In the genomic region with DNA sequence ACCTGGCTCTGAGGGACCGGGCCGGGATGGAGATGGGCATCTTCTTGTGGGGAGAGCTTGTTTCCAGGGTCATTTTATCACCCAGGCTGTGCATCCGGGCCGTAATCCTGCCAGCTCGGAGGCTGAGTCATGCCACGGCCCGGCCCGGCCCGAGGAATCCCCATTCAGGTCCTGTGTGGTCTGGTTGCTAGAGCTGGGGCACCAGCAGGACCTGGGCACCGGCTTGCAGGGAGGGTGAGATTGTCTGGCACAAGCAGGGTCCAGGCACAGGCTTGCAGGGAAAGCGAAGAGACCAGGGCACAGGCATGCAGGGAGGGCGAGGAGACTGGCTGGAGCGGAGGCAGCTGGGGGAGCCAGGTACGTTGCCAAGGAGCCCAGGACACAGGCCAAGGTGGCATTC, we compare ENCODE assay signal across 9 cellular contexts.
DNase-seq lines count a peak whose midpoint lies in the region; ATAC-seq, FAIRE-seq and TF ChIP-seq lines count a peak whose summit lies in the region.
"Had no signal": no experiment of that assay in that cellular context is flagged by ENCODE, and none has a peak within 500 bp of the region (broad histone marks: within the 10 kb centered on the region; RNA-seq: fewer than 3 reads in every experiment).

No MANE protein-coding gene starts in this region.

- H2AK5ac ChIP-seq in IMR-90 (ENCODE audit: low read depth, low read length): no peak overlapping the region; the same call in 1 of the 2 replicates

- H4K20me1 ChIP-seq in IMR-90 (ENCODE audit: insufficient read depth, low read length): peaks cover 25% of the 10 kb centered on the region

- H3K27ac ChIP-seq in IMR-90 (ENCODE audit: insufficient read depth, low read length) (no peak overlapping the region), layer of hippocampus (ENCODE audit: low read depth, low read length) (peak overlapping the region; percentile 93), tibial nerve (peak overlapping the region; percentile 85 to 96 (median 90))

- no peak overlapping the region for H3K18ac ChIP-seq in IMR-90 (ENCODE audit: low read depth, low read length)

- H2BK5ac ChIP-seq in IMR-90 (ENCODE audit: low read depth, low read length, poor library complexity, severe bottlenecking): no peak overlapping the region

- H3K56ac ChIP-seq in IMR-90 (ENCODE audit: extremely low read depth, insufficient read depth, low read length): no peak overlapping the region

- POLR2A ChIA-PET in IMR-90 (lab: Charles Lee; ENCODE audit: unreplicated experiment): no interaction called here

- H3K27me3 ChIP-seq in IMR-90 (ENCODE audit: control insufficient read depth, insufficient read depth, low read length) (no peaks in the 10 kb centered on the region), bronchial epithelial cell (ENCODE audit: control insufficient read depth, insufficient read depth, low read length) (no peaks in the 10 kb centered on the region), layer of hippocampus (ENCODE audit: control insufficient read depth, insufficient read depth, low read length) (no peaks in the 10 kb centered on the region), tibial nerve (no peaks in the 10 kb centered on the region)

- no peak for FAIRE-seq in bronchial epithelial cell (lab: Jason Lieb, UNC)

- dilution Hi-C loops in IMR-90 (cut with HindIII; ENCODE audit: low sequenced_read_pairs, unreplicated experiment): no loop called here

- no peak for TF ChIP-seq POLR2A in IMR-90 (IDR thresholded peaks at IDR 0.05; ENCODE audit: low read depth, low read length)
- TF ChIP-seq POLR2A in tibial nerve (IDR thresholded peaks at IDR 0.05): no peak
- no peak for TF ChIP-seq POLR2A in GM18505 (IDR thresholded peaks at IDR 0.05; ENCODE audit: borderline replicate concordance, extremely low read depth, insufficient read depth, insufficient read length)

- H3K4ac ChIP-seq in IMR-90 (ENCODE audit: low read depth, low read length): no peak overlapping the region; the same call in 1 of the 2 replicates

- no peak overlapping the region for H3K4me2 ChIP-seq in IMR-90 (ENCODE audit: low read depth, low read length)

- H4K5ac ChIP-seq in IMR-90 (ENCODE audit: low read depth, low read length): no peak overlapping the region

- no peak overlapping the region for H3K14ac ChIP-seq in IMR-90 (replicated peaks; ENCODE audit: low read depth, low read length)

- ATAC-seq in IMR-90 (ENCODE audit: low read depth): peak; percentile 40
- ATAC-seq in GM18505 (IDR thresholded peaks at IDR 0.05; ENCODE audit: unreplicated experiment): no peak
- no peak for ATAC-seq in HG02610 (IDR thresholded peaks at IDR 0.05; ENCODE audit: unreplicated experiment)
- ATAC-seq: stimulated activated naive CD8-positive, alpha-beta T cell treated with anti-CD3 and anti-CD28 coated beads, Interleukin-15, Interleukin-2, amounts not matched to agents 100 U/mL and 50 U/mL, for 24 hours had no signal

- in situ Hi-C loops in IMR-90 (cut with MboI; ENCODE audit: low sequenced_read_pairs): no loop called here

- BruUV-seq in IMR-90 (replicated peaks; lab: Mats Ljungman, UMichigan): no TSS peak

- H4K8ac ChIP-seq in IMR-90 (ENCODE audit: low read depth in 2 of 2, low read length in 2 of 2): no peak overlapping the region

- no peak for TF ChIP-seq EP300 in tibial nerve (IDR thresholded peaks at IDR 0.05)

- H3K9me3 ChIP-seq in IMR-90 (ENCODE audit: control insufficient read depth, insufficient read depth, low read length) (no peaks in the 10 kb centered on the region), tibial nerve (no peaks in the 10 kb centered on the region)

- H2BK20ac ChIP-seq in IMR-90 (ENCODE audit: low read depth, low read length): no peak overlapping the region

- CTCF ChIA-PET in IMR-90 (lab: Yijun Ruan, JAX): interaction anchor here (1.4 kb wide), 1 partner anchor 262 kb away, joined by 7 read pairs; no protein-coding TSS in a partner anchor

- intact Hi-C loops in IMR-90 (cut with micrococcal nuclease): no loop called here

- no peak overlapping the region for H3K4me3 ChIP-seq in IMR-90 (ENCODE audit: insufficient read depth, low read depth, low read length)
- H3K4me3 ChIP-seq in bronchial epithelial cell (ENCODE audit: low read depth, low read length): no peak overlapping the region
- H3K4me3 ChIP-seq in tibial nerve: no peak overlapping the region

- H3K23ac ChIP-seq in IMR-90 (ENCODE audit: low read depth, low read length): no peak overlapping the region

- DNase-seq in IMR-90 (peak; percentile 20), bronchial epithelial cell (ENCODE audit: low read depth) (peak; percentile 45), tibial nerve (ENCODE audit: low spot score in 2 of 2) (no peak), NCI-H1436 treated with DMSO at 0.1 percent for 48 hours (lab: John Stamatoyannopoulos, UW) (no peak), occipital lobe (lab: John Stamatoyannopoulos, UW) (no peak)
- DNase-seq: stimulated activated naive CD8-positive, alpha-beta T cell treated with anti-CD3 and anti-CD28 coated beads, Interleukin-15, Interleukin-2, amounts not matched to agents 100 U/mL and 50 U/mL, for 24 hours had no signal

- no peak for TF ChIP-seq CTCF in IMR-90 (conservative IDR thresholded peaks at IDR 0.05; ENCODE audit: low read depth, low read length)
- TF ChIP-seq CTCF in bronchial epithelial cell (IDR thresholded peaks at IDR 0.05; ENCODE audit: insufficient read depth, low read length, severe bottlenecking): no peak
- TF ChIP-seq CTCF in tibial nerve (IDR thresholded peaks at IDR 0.05): no peak

- H3K36me3 ChIP-seq in IMR-90 (ENCODE audit: control insufficient read depth, insufficient read depth, low read length): peaks cover 38% of the 10 kb centered on the region; the same call in 1 of the 2 replicates
- H3K36me3 ChIP-seq in bronchial epithelial cell (ENCODE audit: control insufficient read depth, insufficient read depth, low read length): peaks cover 33% of the 10 kb centered on the region
- H3K36me3 ChIP-seq in tibial nerve: peaks cover 0 to 44% (median 2%) of the 10 kb centered on the region in 3 donors

- H3K4me1 ChIP-seq in IMR-90 (ENCODE audit: control insufficient read depth, insufficient read depth, low read length) (peaks cover 24% of the 10 kb centered on the region), tibial nerve (peaks cover 9 to 86% (median 72%) of the 10 kb centered on the region in 4 donors)

- H3K79me1 ChIP-seq in IMR-90 (ENCODE audit: low read depth in 1 of 2, low read length in 2 of 2): peaks cover 3 to 7% of the 10 kb centered on the region in 2 experiments; a peak in 2 of 4 replicates

- H2AFZ ChIP-seq in IMR-90 (replicated peaks; ENCODE audit: low read length, poor library complexity): no peak overlapping the region

- no peak overlapping the region for H4K91ac ChIP-seq in IMR-90 (ENCODE audit: insufficient read depth, low read depth, low read length)

- no peak overlapping the region for H2AK9ac ChIP-seq in IMR-90 (replicated peaks; ENCODE audit: low read depth, low read length, poor library complexity)

- H3K9me1 ChIP-seq in IMR-90 (ENCODE audit: insufficient read depth, low read length): no peaks in the 10 kb centered on the region; the same call in 1 of the 2 replicates

- no peak overlapping the region for H3K9ac ChIP-seq in IMR-90 (ENCODE audit: low read depth, low read length)

- H2BK120ac ChIP-seq in IMR-90 (ENCODE audit: low read depth, low read length): no peak overlapping the region

- WGBS in IMR-90 (ENCODE audit: extremely low coverage in 2 of 2, insufficient read length in 1 of 2), 2 experiments: 90% methylated on average over 2 of the region's 14 CpGs; no CpG with 5 or more reads in 1 of the 2 experiments
- WGBS in tibial nerve, 2 donors: 39 to 44% methylated on average over 7 to 14 of the region's 14 CpGs

- no peak for TF ChIP-seq RAD21 in IMR-90 (IDR thresholded peaks at IDR 0.05; ENCODE audit: low read length)

- H2BK15ac ChIP-seq in IMR-90 (ENCODE audit: low read depth, low read length): no peak overlapping the region

TF ChIP-seq in IMR-90, 13 proteins besides CTCF, POLR2A, EP300 and RAD21:
- TF ChIP-seq RFX5 (IDR thresholded peaks at IDR 0.05; ENCODE audit: low read depth, low read length) (no peak), CEBPB (IDR thresholded peaks at IDR 0.05; ENCODE audit: low read depth, low read length) (no peak), NFE2L2 (IDR thresholded peaks at IDR 0.05; ENCODE audit: low read depth, low read length) (no peak), MXI1 (IDR thresholded peaks at IDR 0.05; ENCODE audit: borderline replicate concordance, low read depth, low read length) (no peak), MAFK (IDR thresholded peaks at IDR 0.05; ENCODE audit: low read depth, low read length) (no peak), CHD1 (IDR thresholded peaks at IDR 0.05; ENCODE audit: low read depth, low read length) (no peak), RCOR1 (IDR thresholded peaks at IDR 0.05; ENCODE audit: insufficient replicate concordance, low read length) (no peak), FOS (IDR thresholded peaks at IDR 0.05; ENCODE audit: low read depth, low read length) (no peak), BHLHE40 (IDR thresholded peaks at IDR 0.05; ENCODE audit: low read depth, low read length) (no peak), SMC3 (IDR thresholded peaks at IDR 0.05; ENCODE audit: low read depth, low read length) (no peak)
- TF ChIP-seq, protein P1, sequence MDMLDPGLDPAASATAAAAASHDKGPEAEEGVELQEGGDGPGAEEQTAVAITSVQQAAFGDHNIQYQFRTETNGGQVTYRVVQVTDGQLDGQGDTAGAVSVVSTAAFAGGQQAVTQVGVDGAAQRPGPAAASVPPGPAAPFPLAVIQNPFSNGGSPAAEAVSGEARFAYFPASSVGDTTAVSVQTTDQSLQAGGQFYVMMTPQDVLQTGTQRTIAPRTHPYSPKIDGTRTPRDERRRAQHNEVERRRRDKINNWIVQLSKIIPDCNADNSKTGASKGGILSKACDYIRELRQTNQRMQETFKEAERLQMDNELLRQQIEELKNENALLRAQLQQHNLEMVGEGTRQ (IDR thresholded peaks at IDR 0.05; ENCODE audit: low read depth, low read length): no peak
- TF ChIP-seq, protein P2, sequence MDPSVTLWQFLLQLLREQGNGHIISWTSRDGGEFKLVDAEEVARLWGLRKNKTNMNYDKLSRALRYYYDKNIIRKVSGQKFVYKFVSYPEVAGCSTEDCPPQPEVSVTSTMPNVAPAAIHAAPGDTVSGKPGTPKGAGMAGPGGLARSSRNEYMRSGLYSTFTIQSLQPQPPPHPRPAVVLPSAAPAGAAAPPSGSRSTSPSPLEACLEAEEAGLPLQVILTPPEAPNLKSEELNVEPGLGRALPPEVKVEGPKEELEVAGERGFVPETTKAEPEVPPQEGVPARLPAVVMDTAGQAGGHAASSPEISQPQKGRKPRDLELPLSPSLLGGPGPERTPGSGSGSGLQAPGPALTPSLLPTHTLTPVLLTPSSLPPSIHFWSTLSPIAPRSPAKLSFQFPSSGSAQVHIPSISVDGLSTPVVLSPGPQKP (IDR thresholded peaks at IDR 0.05; ENCODE audit: borderline replicate concordance, low read depth, low read length): no peak

Comparison
In these comparisons a context has a peak if more than half of its experiments do, and no peak if none do; other contexts are left out.
1. DNase-seq: peak in IMR-90 (single experiment) and bronchial epithelial cell (single experiment); none in tibial nerve (0 of 2), NCI-H1436 treated with DMSO at 0.1 percent for 48 hours (single experiment) and occipital lobe (single experiment).